ENCODE assay signal across 8 cellular contexts in genomic region chr22:39530692-39531331, GRCh38. TPM values are rescaled to one million over a fixed set of nuclear protein-coding genes. Genes with fewer than 3 reads are reported as not detected.
DNase-seq lines count a peak whose midpoint lies in the region; ATAC-seq and TF ChIP-seq lines count a peak whose summit lies in the region.

No MANE protein-coding gene starts in this region.

- no peak overlapping the region for H2BK20ac ChIP-seq in H9 (ENCODE audit: low read depth, low read length, poor library complexity, severe bottlenecking)

- DNase-seq in AG20443 (ENCODE audit: low spot score), result peak; percentile 38
- no peak for DNase-seq in H9
- peak; percentile 45 for DNase-seq in fibroblast of the aortic adventitia (ENCODE audit: low read depth)
- DNase-seq in testis, result no peak
- DNase-seq in superior temporal gyrus (ENCODE audit: extremely low spot score), result no peak
- no peak for DNase-seq in iPS-NIHi7 (ENCODE audit: extremely low spot score)

- no peaks in the 10 kb centered on the region; a peak in 2 of 5 replicates for H3K9me3 Mint-ChIP-seq in H9

- H3F3A ChIP-seq in SU-DHL-6 (ENCODE audit: insufficient read depth), result peaks cover 49% of the 10 kb centered on the region

- peak overlapping the region; percentile 6 for H3K4me2 ChIP-seq in H9 (ENCODE audit: insufficient read depth, insufficient read length, low read length)
- peak overlapping the region; percentile 67 for H3K4me2 ChIP-seq in SU-DHL-6 (ENCODE audit: low read depth, low read length, poor library complexity, severe bottlenecking)

- H4K5ac ChIP-seq in H9 (ENCODE audit: insufficient read length, low read depth, low read length), result no peak overlapping the region

- no CpG with 5 or more reads among the region's 9 CpGs for WGBS in H9 (ENCODE audit: extremely low coverage, insufficient read length, low lambda C conversion rate)
- WGBS in testis, 2 donors, result 56 to 58% methylated on average over 8 to 9 of the region's 9 CpGs

- H3K23me2 ChIP-seq in H9 (ENCODE audit: insufficient read length, low read depth, low read length, poor library complexity, severe bottlenecking), result peaks cover 6% of the 10 kb centered on the region

- no peak overlapping the region for H2BK120ac ChIP-seq in H9 (ENCODE audit: low read depth, low read length, poor library complexity, severe bottlenecking)

- H3K36me3 Mint-ChIP-seq in H9 (ENCODE audit: insufficient read depth in 1 of 3, low read depth in 3 of 3), result peaks cover 6 to 37% (median 36%) of the 10 kb centered on the region in 3 experiments

- no peaks in the 10 kb centered on the region for H3K9me3 ChIP-seq in H9 (ENCODE audit: control insufficient read depth, low read depth, low read length)
- H3K9me3 ChIP-seq in SU-DHL-6 (ENCODE audit: insufficient read depth, low read length), result no peaks in the 10 kb centered on the region
- no peaks in the 10 kb centered on the region for H3K9me3 ChIP-seq in testis

- intact Hi-C loops in testis (cut with DNase I; ENCODE audit: low total_unique reads), result no loop called here

- H3K79me2 ChIP-seq in H9 (ENCODE audit: insufficient read depth, low read length) (peaks cover 2% of the 10 kb centered on the region; the same call in 1 of the 2 replicates), SU-DHL-6 (ENCODE audit: insufficient read depth, low read length) (peaks cover 25% of the 10 kb centered on the region)

- H3K56ac ChIP-seq in H9 (ENCODE audit: insufficient read length, low read depth, low read length), result no peak overlapping the region

- no peak overlapping the region for H3K27ac ChIP-seq in H9 (ENCODE audit: insufficient read length, low read depth, low read length)
- H3K27ac ChIP-seq in SU-DHL-6 (ENCODE audit: low read depth, low read length), result peak overlapping the region; percentile 68; the same call in 1 of the 2 replicates
- no peak overlapping the region for H3K27ac ChIP-seq in testis

- H4K91ac ChIP-seq in H9 (ENCODE audit: insufficient read length, low read depth, low read length), result no peak overlapping the region

- H3K27me3 ChIP-seq in H9 (ENCODE audit: insufficient read depth, low read length), result no peaks in the 10 kb centered on the region
- H3K27me3 ChIP-seq in SU-DHL-6 (ENCODE audit: low read length), result no peaks in the 10 kb centered on the region
- no peaks in the 10 kb centered on the region for H3K27me3 ChIP-seq in testis

- TF ChIP-seq CTCF in H9 (conservative IDR thresholded peaks at IDR 0.05), result no peak; the same call in 2 of the 3 replicates
- no peak for TF ChIP-seq CTCF in SU-DHL-6 (IDR thresholded peaks at IDR 0.05; ENCODE audit: insufficient read depth, low read length, poor library complexity, severe bottlenecking)
- TF ChIP-seq CTCF in fibroblast of the aortic adventitia (IDR thresholded peaks at IDR 0.05; ENCODE audit: insufficient read depth, low read length), result peak; percentile 36
- peak in 2 of 3 experiments; percentile 24 to 46 for TF ChIP-seq CTCF in testis (IDR thresholded peaks at IDR 0.05)

- H4K20me1 ChIP-seq in H9 (ENCODE audit: control insufficient read depth, insufficient read depth, insufficient read length) (no peaks in the 10 kb centered on the region), SU-DHL-6 (ENCODE audit: low read depth, low read length) (no peaks in the 10 kb centered on the region)

- no peak overlapping the region for H3K18ac ChIP-seq in H9 (ENCODE audit: insufficient read length, low read depth, low read length)

- no peak for ATAC-seq in GM18498 (IDR thresholded peaks at IDR 0.05; ENCODE audit: unreplicated experiment)

- H3K4me3 Mint-ChIP-seq in H9, result peak overlapping the region; percentile 90

- H3K27me3 Mint-ChIP-seq in H9 (ENCODE audit: low read depth), result no peaks in the 10 kb centered on the region

- no peak overlapping the region for H3T11ph ChIP-seq in H9 (ENCODE audit: low read length)

- no peak overlapping the region for H4K8ac ChIP-seq in H9 (replicated peaks; ENCODE audit: insufficient read length, low read depth, low read length)

- no peaks in the 10 kb centered on the region for H3K9me2 ChIP-seq in SU-DHL-6 (replicated peaks; ENCODE audit: insufficient read depth, low read length)

- no peaks in the 10 kb centered on the region for H3K36me3 ChIP-seq in SU-DHL-6 (ENCODE audit: low read length)
- H3K36me3 ChIP-seq in testis (ENCODE audit: low read depth, missing control alignments), result no peaks in the 10 kb centered on the region

- peaks cover 42 to 61% of the 10 kb centered on the region in 2 experiments for H3K4me1 Mint-ChIP-seq in H9

- H3K9ac ChIP-seq in H9 (ENCODE audit: extremely low read depth, insufficient read length, low read length) (no peak overlapping the region), SU-DHL-6 (ENCODE audit: low read length) (peak overlapping the region; percentile 92)

- H3K4me3 ChIP-seq in SU-DHL-6 (ENCODE audit: insufficient read depth, low read length, poor library complexity, severe bottlenecking) (peak overlapping the region; percentile 87), fibroblast of the aortic adventitia (ENCODE audit: low read depth, low read length) (peak overlapping the region; percentile 0), testis (no peak overlapping the region)

- H3K14ac ChIP-seq in H9 (ENCODE audit: insufficient read depth, low read length), result no peak overlapping the region

- no peak overlapping the region for H2BK5ac ChIP-seq in H9 (ENCODE audit: insufficient read length, low read length)

- H3K79me1 ChIP-seq in H9 (ENCODE audit: insufficient read depth, low read depth, low read length, poor library complexity, severe bottlenecking), result no peaks in the 10 kb centered on the region

- H2BK12ac ChIP-seq in H9 (ENCODE audit: insufficient read length, low read depth, low read length), result no peak overlapping the region

- no peak for TF ChIP-seq POLR2A in testis (IDR thresholded peaks at IDR 0.05)

- H2AK5ac ChIP-seq in H9 (ENCODE audit: insufficient read length, low read length), result no peak overlapping the region

- H2AFZ ChIP-seq in H9 (ENCODE audit: low read length) (no peak overlapping the region), SU-DHL-6 (ENCODE audit: low read depth, low read length, severe bottlenecking) (no peak overlapping the region)

- H2BK15ac ChIP-seq in H9 (ENCODE audit: low read depth, low read length), result no peak overlapping the region

- no peak overlapping the region for H3K23ac ChIP-seq in H9 (ENCODE audit: insufficient read length, low read depth, low read length)

- peaks cover 3% of the 10 kb centered on the region; the same call in 1 of the 2 replicates for H3K4me1 ChIP-seq in H9 (ENCODE audit: insufficient read depth, low read length)
- peaks cover 41% of the 10 kb centered on the region for H3K4me1 ChIP-seq in testis

- no peak overlapping the region for H3K4ac ChIP-seq in H9 (ENCODE audit: low read depth, low read length)

- H3K27ac Mint-ChIP-seq in H9, result peak overlapping the region in 2 of 3 experiments; percentile 15 to 23; a peak in 1 of 7 replicates

RNA-seq across cellular contexts. Expression of gene RPS19BP1, which starts 1.7 kb away (rescaled TPM):
- total RNA-seq in H9 (2021), result 65.0 and 72.2 TPM in 2 replicates
- total RNA-seq in fibroblast of the aortic adventitia (ENCODE audit: low replicate concordance), result 39.6 and 108 TPM in 2 replicates
- 100 to 1,000 TPM; 156 to 158 TPM for total RNA-seq in testis
- polyA plus RNA-seq in testis (ENCODE audit: insufficient read depth, low read depth, low replicate concordance), result 97.7 TPM

RNA-seq across cellular contexts. Expression of gene ATF4, which starts 10.4 kb away (rescaled TPM):
- total RNA-seq in H9 (2021) (455 TPM in 2 replicates), fibroblast of the aortic adventitia (ENCODE audit: low replicate concordance) (259 and 946 TPM in 2 replicates), testis (100 to 1,000 TPM; 192 to 228 TPM)
- 227 TPM for polyA plus RNA-seq in testis (ENCODE audit: insufficient read depth, low read depth, low replicate concordance)

RNA-seq across cellular contexts. Expression of gene MIEF1, which starts 28.7 kb away (rescaled TPM):
- 32.6 and 34.7 TPM in 2 replicates for total RNA-seq in H9 (2021)
- total RNA-seq in fibroblast of the aortic adventitia (ENCODE audit: low replicate concordance), result 24.0 and 27.7 TPM in 2 replicates
- 100 to 1,000 TPM in 1 of 2 donors, 10 to 100 TPM in 1; 60.6 to 120 TPM for total RNA-seq in testis
- polyA plus RNA-seq in testis (ENCODE audit: insufficient read depth, low read depth, low replicate concordance), result 78.2 TPM

RNA-seq across cellular contexts. Expression of gene CACNA1I, which starts 39.7 kb away (rescaled TPM):
- total RNA-seq in H9 (2021), result 0.50 and 0.53 TPM in 2 replicates
- under 0.01 and 0.08 TPM in 2 replicates for total RNA-seq in fibroblast of the aortic adventitia (ENCODE audit: low replicate concordance)
- total RNA-seq in testis, result 1 to 10 TPM; 1.7 to 2.0 TPM
- polyA plus RNA-seq in testis (ENCODE audit: insufficient read depth, low read depth, low replicate concordance), result 1.3 TPM

Comparison
In these comparisons a context has a peak if more than half of its experiments do, and no peak if none do; other contexts are left out.
1. DNase-seq: peak in AG20443 (single experiment) and fibroblast of the aortic adventitia (single experiment); none in H9 (single experiment), testis (single experiment), superior temporal gyrus (single experiment) and iPS-NIHi7 (single experiment).
2. CTCF ChIP-seq: peak in fibroblast of the aortic adventitia (single experiment) and testis (2 of 3); none in H9 (single experiment) and SU-DHL-6 (single experiment).
3. H3K4me3 ChIP-seq: peak in SU-DHL-6 (single experiment) and fibroblast of the aortic adventitia (single experiment); none in testis (0 of 2).